In the genomic region with DNA sequence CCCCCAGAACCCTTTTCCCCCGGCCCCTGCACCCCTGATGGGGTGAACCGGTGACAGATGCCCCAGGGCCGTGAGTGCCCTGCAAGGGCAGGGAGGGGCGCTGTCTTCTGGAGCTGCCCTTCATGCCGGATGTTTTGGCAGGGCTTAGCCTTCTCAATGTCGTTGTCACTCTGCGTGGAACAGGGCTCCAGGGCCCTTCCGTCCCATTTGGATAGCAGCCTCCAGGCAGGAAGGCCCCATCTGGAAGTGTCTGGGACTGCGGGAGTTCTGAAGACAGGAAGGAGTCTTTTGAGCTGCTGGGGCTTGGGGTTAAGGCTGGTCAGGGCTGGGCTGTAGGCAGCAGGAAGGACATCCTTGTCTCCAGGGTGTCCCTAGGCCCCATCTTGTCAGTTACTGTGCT, we compare ENCODE assay signal across 10 cellular contexts. TPM values are rescaled to one million over a fixed set of nuclear protein-coding genes. Genes with fewer than 3 reads are reported as not detected.
DNase-seq lines count a peak whose midpoint lies in the region; ATAC-seq and TF ChIP-seq lines count a peak whose summit lies in the region.
"Had no signal": no experiment of that assay in that cellular context is flagged by ENCODE, and none has a peak within 500 bp of the region (broad histone marks: within the 10 kb centered on the region; RNA-seq: fewer than 3 reads in every experiment).

No MANE protein-coding gene starts in this region.

- H3K36me3 Mint-ChIP-seq in T-helper 17 cell (ENCODE audit: low read depth) = peaks cover 4% of the 10 kb centered on the region
- no peaks in the 10 kb centered on the region for H3K36me3 Mint-ChIP-seq in natural killer cell
- H3K36me3 Mint-ChIP-seq: brain had no signal

- H3K9me2 ChIP-seq in DOHH2 (replicated peaks; ENCODE audit: control insufficient read depth, low read length) = no peaks in the 10 kb centered on the region

- 0 out of 2 replicates have a peak, but pooled peaks cover 3% of the 10 kb centered on the region for H4K20me1 ChIP-seq in DOHH2 (ENCODE audit: control insufficient read depth, insufficient read depth, low read depth, low read length)

- H3K27ac ChIP-seq in DOHH2 (ENCODE audit: low read depth, low read length) = no peak overlapping the region
- peak overlapping the region; percentile 71 to 73 for H3K27ac ChIP-seq in prostate gland

- H3K27ac Mint-ChIP-seq in T-helper 17 cell (no peak overlapping the region), natural killer cell (peak overlapping the region in 1 of 2 donors; percentile 8)
- H3K27ac Mint-ChIP-seq: progenitor cell of endocrine pancreas had no signal

- TF ChIP-seq POLR2A in prostate gland (IDR thresholded peaks at IDR 0.05) = no peak

- no peaks in the 10 kb centered on the region for H3K27me3 ChIP-seq in DOHH2 (ENCODE audit: control insufficient read depth, low read length)
- no peaks in the 10 kb centered on the region for H3K27me3 ChIP-seq in prostate gland (replicated peaks; ENCODE audit: insufficient read depth)

- H3K79me2 ChIP-seq in DOHH2 (ENCODE audit: control insufficient read depth, low read length) = peaks cover 62% of the 10 kb centered on the region

- H3K4me2 ChIP-seq in DOHH2 (ENCODE audit: low read length) = no peak overlapping the region

- H3F3A ChIP-seq in DOHH2 (ENCODE audit: control insufficient read depth, insufficient read depth) = no peaks in the 10 kb centered on the region; the same call in 1 of the 2 replicates

- H3K4me1 ChIP-seq in DOHH2 (ENCODE audit: control insufficient read depth, low read length) = peaks cover 52% of the 10 kb centered on the region
- H3K4me1 ChIP-seq in prostate gland (replicated peaks) = peaks cover 13% of the 10 kb centered on the region

- no peak overlapping the region for H3K4me3 ChIP-seq in DOHH2 (ENCODE audit: low read length)
- H3K4me3 ChIP-seq in fibroblast of pulmonary artery (replicated peaks; ENCODE audit: low read depth, low read length) = peak overlapping the region; percentile 21
- no peak overlapping the region for H3K4me3 ChIP-seq in prostate gland

- ATAC-seq in T-helper 17 cell (no peak), natural killer cell (no peak)

- no peaks in the 10 kb centered on the region for H3K9me3 Mint-ChIP-seq in natural killer cell
- H3K9me3 Mint-ChIP-seq: brain had no signal

- H3K27me3 Mint-ChIP-seq in T-helper 17 cell (no peaks in the 10 kb centered on the region), natural killer cell (ENCODE audit: low read depth in 2 of 2) (no peaks in the 10 kb centered on the region)
- H3K27me3 Mint-ChIP-seq: brain, progenitor cell of endocrine pancreas had no signal

- peaks cover 56% of the 10 kb centered on the region for H3K36me3 ChIP-seq in DOHH2 (ENCODE audit: control insufficient read depth, low read length)
- no peaks in the 10 kb centered on the region for H3K36me3 ChIP-seq in prostate gland

- DNase-seq in T-helper 17 cell (no peak), fibroblast of pulmonary artery (ENCODE audit: low read depth) (peak; percentile 41), prostate gland (ENCODE audit: low spot score) (no peak), NCI-H1436 treated with DMSO at 0.1 percent for 48 hours (lab: John Stamatoyannopoulos, UW) (no peak), natural killer cell (no peak)
- no peak for DNase-seq in stimulated activated CD4-positive, alpha-beta T cell treated with anti-CD3 and anti-CD28 coated beads, Interleukin-15, amount 100 ng/mL, for 24 hours
- DNase-seq in activated CD4-positive, alpha-beta T cell treated with anti-CD3 and anti-CD28 coated beads for 48 hours = no peak

- 42% methylated on average over 9 of the region's 9 CpGs for WGBS in prostate gland

- TF ChIP-seq CTCF in DOHH2 (IDR thresholded peaks at IDR 0.05; ENCODE audit: low read depth, low read length, poor library complexity, severe bottlenecking) (peak; percentile 11), fibroblast of pulmonary artery (IDR thresholded peaks at IDR 0.05; ENCODE audit: low read length, missing control alignments) (peak; percentile 4), prostate gland (IDR thresholded peaks at IDR 0.05) (no peak), natural killer cell (IDR thresholded peaks at IDR 0.05) (no peak)

- H3K4me1 Mint-ChIP-seq in T-helper 17 cell = peaks cover 38% of the 10 kb centered on the region
- H3K4me1 Mint-ChIP-seq in natural killer cell = peaks cover 20 to 51% of the 10 kb centered on the region in 2 donors

- H3K4me3 Mint-ChIP-seq in T-helper 17 cell (peak overlapping the region; percentile 77), natural killer cell (no peak overlapping the region)

- intact Hi-C loops in prostate gland (cut with DNase I) (no loop called here), natural killer cell (cut with micrococcal nuclease) (no loop called here)

- H3K9me3 ChIP-seq in DOHH2 (ENCODE audit: control insufficient read depth, insufficient read depth, low read length) (no peaks in the 10 kb centered on the region), T-helper 17 cell (ENCODE audit: control insufficient read depth, low read length, poor library complexity, severe bottlenecking) (no peaks in the 10 kb centered on the region), prostate gland (no peaks in the 10 kb centered on the region)

RNA-seq across cellular contexts. Expression of a gene that starts 4.6 kb away (rescaled TPM):
- total RNA-seq in T-helper 17 cell (10 to 100 TPM; 29.2 to 37.5 TPM), prostate gland (100 to 1,000 TPM in 1 of 2 donors, 10 to 100 TPM in 1; 36.1 to 106 TPM), natural killer cell (10 to 100 TPM; 45.6 to 58.4 (median 57.7) TPM)

RNA-seq across cellular contexts. Expression of a gene that starts 8.6 kb away (rescaled TPM):
- 10 to 100 TPM; 57.7 to 61.6 TPM for total RNA-seq in T-helper 17 cell
- total RNA-seq in prostate gland = 10 to 100 TPM; 11.7 to 13.3 TPM
- 10 to 100 TPM; 50.9 to 61.1 (median 61.0) TPM for total RNA-seq in natural killer cell

RNA-seq across cellular contexts. Expression of a gene that starts 31.6 kb away (rescaled TPM):
- total RNA-seq in T-helper 17 cell (100 to 1,000 TPM; 554 to 555 TPM), prostate gland (1,000 to 10,000 TPM in 1 of 2 donors, 100 to 1,000 TPM in 1; 110 to 1,326 TPM), natural killer cell (1,000 to 10,000 TPM; 1,031 to 1,768 (median 1,493) TPM)

RNA-seq across cellular contexts. Expression of a gene that starts 36.5 kb away (rescaled TPM):
- total RNA-seq in T-helper 17 cell (under 1 TPM; 0.21 to 0.45 TPM), prostate gland (1 to 10 TPM in 1 of 2 donors, under 1 TPM in 1; 0.27 to 4.7 TPM), natural killer cell (1 to 10 TPM in 2 of 3 donors, under 1 TPM in 1; 0.70 to 2.2 (median 1.2) TPM)

RNA-seq across cellular contexts. Expression of a gene that starts 57.4 kb away (rescaled TPM):
- total RNA-seq in T-helper 17 cell (10 to 100 TPM; 49.1 to 62.6 TPM), prostate gland (10 to 100 TPM; 39.3 to 74.1 TPM), natural killer cell (100 to 1,000 TPM in 1 of 3 donors, 10 to 100 TPM in 2; 69.6 to 102 (median 89.1) TPM)

Comparison
In these comparisons a context has a peak if more than half of its experiments do, and no peak if none do; other contexts are left out.
1. CTCF ChIP-seq: peak in DOHH2 (single experiment) and fibroblast of pulmonary artery (single experiment); none in prostate gland (0 of 4) and natural killer cell (single experiment).